1 cellular context compared by ENCODE assay signal in the genomic region with DNA sequence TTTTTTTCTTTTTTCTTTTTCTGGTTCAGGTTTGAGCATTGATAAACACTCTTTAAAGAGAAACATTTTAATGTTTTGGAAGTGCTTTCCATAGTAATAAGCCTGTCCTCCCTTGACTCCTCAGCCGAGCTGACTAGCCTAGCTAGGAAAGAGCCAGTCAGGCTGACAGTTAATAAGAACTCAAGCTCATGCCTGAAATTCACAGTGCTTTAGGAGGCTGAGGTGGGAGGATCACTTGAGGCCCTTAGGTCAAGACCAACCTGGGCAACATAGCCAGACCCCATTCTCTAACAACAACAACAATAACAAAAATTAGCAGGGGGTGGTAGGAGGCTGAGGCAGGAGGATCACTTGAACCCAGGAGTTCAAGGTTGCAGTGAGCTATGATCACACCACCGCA.
TF ChIP-seq lines count a peak whose summit lies in the region.

No MANE protein-coding gene starts in this region.

TF ChIP-seq in endothelial cell of umbilical vein, 7 proteins besides CTCF, POLR2A, EP300 and RAD21:
- TF ChIP-seq EZH2 (IDR thresholded peaks at IDR 0.05; ENCODE audit: borderline replicate concordance, low read depth, low read length, severe bottlenecking): no peak
- TF ChIP-seq, protein P1, sequence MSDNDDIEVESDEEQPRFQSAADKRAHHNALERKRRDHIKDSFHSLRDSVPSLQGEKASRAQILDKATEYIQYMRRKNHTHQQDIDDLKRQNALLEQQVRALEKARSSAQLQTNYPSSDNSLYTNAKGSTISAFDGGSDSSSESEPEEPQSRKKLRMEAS (IDR thresholded peaks at IDR 0.05; ENCODE audit: insufficient read depth, insufficient read length): no peak
- TF ChIP-seq GATA2 (IDR thresholded peaks at IDR 0.05; ENCODE audit: insufficient read depth, insufficient read length, low read depth, low read length): no peak
- no peak for TF ChIP-seq JUN (IDR thresholded peaks at IDR 0.05; ENCODE audit: borderline replicate concordance, insufficient read depth, insufficient read length, low read depth)
- no peak for TF ChIP-seq FOS (IDR thresholded peaks at IDR 0.05; ENCODE audit: borderline replicate concordance, insufficient read depth, low read length)
